In the genomic region with DNA sequence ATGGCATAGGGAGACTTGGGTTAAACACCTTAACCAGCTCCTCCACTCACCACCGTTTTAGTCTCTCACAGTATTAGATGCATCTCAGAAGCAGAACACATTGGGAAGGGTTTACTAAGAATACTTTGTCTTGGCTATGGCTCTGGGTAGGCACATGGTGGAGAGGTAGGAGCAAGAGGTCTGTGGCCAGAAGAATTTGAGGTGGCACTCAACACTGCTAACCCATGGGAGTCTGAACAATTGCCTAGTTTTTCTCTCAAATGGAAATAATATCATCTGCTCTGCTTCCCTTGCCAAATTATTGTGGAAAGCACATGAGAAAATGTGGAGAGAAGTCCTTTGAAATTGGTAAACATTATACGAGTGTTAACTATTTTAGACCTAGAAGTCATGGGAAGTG, we compare ENCODE assay signal across 24 cellular contexts.
"Had no signal": no experiment of that assay in that cellular context is flagged by ENCODE, and none has a peak within 500 bp of the region (broad histone marks: within the 10 kb centered on the region; RNA-seq: fewer than 3 reads in every experiment).

No MANE protein-coding gene starts in this region.

- DNase-seq: natural killer cell; nephron progenitor cell; occipital lobe; ovary; posterior cingulate gyrus; psoas muscle; right cardiac atrium; right lobe of liver; sigmoid colon; small intestine; stimulated activated CD4-positive, alpha-beta T cell treated with anti-CD3 and anti-CD28 coated beads, Interleukin-15, amount 100 ng/mL, for 24 hours; stimulated activated CD4-positive, alpha-beta T cell treated with anti-CD3 and anti-CD28 coated beads, Interleukin-2, amount 100 ng/mL, for 24 hours; stimulated activated CD4-positive, alpha-beta T cell treated with anti-CD3 and anti-CD28 coated beads, Interleukin-2, amount 100 ng/mL, for 48 hours; stimulated activated CD4-positive, alpha-beta T cell treated with anti-CD3 and anti-CD28 coated beads, Interleukin-4, amount 100 ng/mL, for 24 hours; stimulated activated naive B cell treated with anti-CD40 and anti-IgM and Interleukin-4, amounts not matched to agents 10 μg/mL and 1 μg/mL and 100 μg/mL, for 72 hours; stimulated activated naive CD4-positive, alpha-beta T cell treated with Interleukin-2 at 50 U/mL for 16 hours; stomach; thyroid gland; upper lobe of left lung had no signal

- H3K27me3 ChIP-seq: neural progenitor cell, ovary, sigmoid colon, stomach, thyroid gland, upper lobe of left lung, vagina had no signal

- H3K36me3 ChIP-seq: neural progenitor cell, ovary, right lobe of liver, sigmoid colon, stomach, thoracic aorta, thyroid gland, tibial nerve, upper lobe of left lung, vagina had no signal

- H2AFZ ChIP-seq: neural progenitor cell, parathyroid adenoma had no signal

- H3K27ac ChIP-seq: neural progenitor cell, ovary, parathyroid adenoma, psoas muscle, right lobe of liver, sigmoid colon, stomach, thoracic aorta, thyroid gland, tibial nerve, upper lobe of left lung, vagina had no signal

- H3K4me2 ChIP-seq: neural progenitor cell had no signal

- H3K9ac ChIP-seq: neural progenitor cell, parathyroid adenoma had no signal

- H3K79me2 ChIP-seq: parathyroid adenoma had no signal

- H3K9me3 ChIP-seq: ovary, psoas muscle, right lobe of liver, sigmoid colon, stomach, thoracic aorta, thyroid gland, tibial nerve, upper lobe of left lung, vagina had no signal

- H3K4me3 ChIP-seq: neural progenitor cell, ovary, psoas muscle, right lobe of liver, sigmoid colon, stomach, thoracic aorta, thyroid gland, tibial nerve, upper lobe of left lung, vagina had no signal
